ENCODE assay signal across 1 cellular context in the genomic region with DNA sequence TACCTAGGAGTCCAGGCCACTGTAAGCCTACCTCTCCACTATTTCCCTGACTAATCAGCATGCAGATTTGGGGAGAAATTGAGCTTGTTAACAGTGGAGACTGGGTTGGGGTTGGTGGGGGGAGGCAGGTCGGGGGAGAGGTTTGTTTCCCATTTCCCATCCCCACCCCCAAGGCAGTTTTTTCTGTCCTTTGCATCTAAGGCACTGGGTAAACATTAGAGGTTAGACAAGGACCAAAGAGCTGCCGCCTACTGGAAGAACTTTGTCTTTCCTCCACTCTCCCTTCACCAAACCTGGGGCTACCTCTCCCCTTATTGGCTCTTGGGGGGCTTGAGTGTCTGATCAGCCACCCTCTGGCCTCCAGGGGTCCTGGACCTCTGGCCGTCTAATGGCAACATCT.
TF ChIP-seq lines count a peak whose summit lies in the region.

No MANE protein-coding gene starts in this region.

TF ChIP-seq in K562, 482 proteins besides CTCF, POLR2A, EP300 and RAD21 (continues in another document):
- TF ChIP-seq SMARCB1 (IDR thresholded peaks at IDR 0.05; ENCODE audit: insufficient read length, low read depth) (no peak), SP2 (IDR thresholded peaks at IDR 0.05; ENCODE audit: extremely low read depth, low read depth, low read length, poor library complexity, severe bottlenecking) (no peak), ZNF224 (CRISPR knock-in tag; IDR thresholded peaks at IDR 0.05) (no peak), NCOR1 (IDR thresholded peaks at IDR 0.05) (no peak), NBN (IDR thresholded peaks at IDR 0.05; ENCODE audit: low read depth) (0 out of 2 replicates have a peak, but pooled peaks have one; percentile 43), TBP (optimal IDR thresholded peaks at IDR 0.05; ENCODE audit: low read depth, low read length) (peak; percentile 23), NFRKB (IDR thresholded peaks at IDR 0.05; ENCODE audit: low read depth) (peak; percentile 70; the same call in 1 of the 2 replicates), BRD9 (IDR thresholded peaks at IDR 0.05; ENCODE audit: low read depth, partially characterized antibody) (peak; percentile 74), FOXA3 (CRISPR knock-in tag; conservative IDR thresholded peaks at IDR 0.05 in 1 of 2, IDR thresholded peaks at IDR 0.05 in 1 of 2) (peak in 1 of 2 experiments; percentile 75; a peak in 2 of 4 replicates), BCL6 (CRISPR knock-in tag; IDR thresholded peaks at IDR 0.05) (no peak), ZNF263 (CRISPR knock-in tag; IDR thresholded peaks at IDR 0.05; ENCODE audit: borderline replicate concordance) (0 out of 2 replicates have a peak, but pooled peaks have one; percentile 85), ZNF24 (IDR thresholded peaks at IDR 0.05) (no peak), NCOA1 (IDR thresholded peaks at IDR 0.05; ENCODE audit: low read depth) (peak; percentile 52; the same call in 1 of the 2 replicates), MIER1 (IDR thresholded peaks at IDR 0.05; ENCODE audit: low read depth) (no peak), NONO (IDR thresholded peaks at IDR 0.05; ENCODE audit: low read depth in 2 of 2, low read length in 1 of 2) (0 out of 4 replicates have a peak, but pooled peaks of 1 of the 2 experiments have one; percentile 18), CXXC5 (CRISPR knock-in tag; IDR thresholded peaks at IDR 0.05) (peak; percentile 32), MTA3 (IDR thresholded peaks at IDR 0.05; ENCODE audit: borderline replicate concordance) (0 out of 2 replicates have a peak, but pooled peaks have one; percentile 42), ARID1B (IDR thresholded peaks at IDR 0.05) (0 out of 2 replicates have a peak, but pooled peaks have one; percentile 13), CHD1 (IDR thresholded peaks at IDR 0.05; ENCODE audit: low read length) (peak; percentile 65), ARID2 (IDR thresholded peaks at IDR 0.05) (no peak), SMC3 (conservative IDR thresholded peaks at IDR 0.05; ENCODE audit: insufficient read depth, low read depth, low read length) (0 out of 2 replicates have a peak, but pooled peaks have one; percentile 4), POLR2AphosphoS5 (IDR thresholded peaks at IDR 0.05; ENCODE audit: control insufficient read depth, insufficient read depth, low read depth, low read length) (no peak), MAZ (CRISPR knock-in tag; conservative IDR thresholded peaks at IDR 0.05 in 1 of 2, IDR thresholded peaks at IDR 0.05 in 1 of 2) (peak in 1 of 2 experiments; percentile 50; a peak in 1 of 4 replicates), ETV1 (tag; conservative IDR thresholded peaks at IDR 0.05; ENCODE audit: low read depth) (no peak), SRSF7 (optimal IDR thresholded peaks at IDR 0.05; ENCODE audit: low read depth, low read length) (no peak), ESRRA (IDR thresholded peaks at IDR 0.05; ENCODE audit: borderline replicate concordance, low read depth) (peak; percentile 58; the same call in 1 of the 2 replicates), ZNF384 (IDR thresholded peaks at IDR 0.05; ENCODE audit: low read depth, low read length) (peak; percentile 80), GABPB1 (CRISPR knock-in tag; IDR thresholded peaks at IDR 0.05) (no peak), SRSF9 (IDR thresholded peaks at IDR 0.05; ENCODE audit: borderline replicate concordance, low read depth, low read length) (no peak), RB1 (IDR thresholded peaks at IDR 0.05; ENCODE audit: low read depth) (peak; percentile 38; the same call in 1 of the 2 replicates), CTBP1 (IDR thresholded peaks at IDR 0.05; ENCODE audit: borderline replicate concordance) (peak; percentile 44; the same call in 1 of the 2 replicates)
- TF ChIP-seq, protein P1, sequence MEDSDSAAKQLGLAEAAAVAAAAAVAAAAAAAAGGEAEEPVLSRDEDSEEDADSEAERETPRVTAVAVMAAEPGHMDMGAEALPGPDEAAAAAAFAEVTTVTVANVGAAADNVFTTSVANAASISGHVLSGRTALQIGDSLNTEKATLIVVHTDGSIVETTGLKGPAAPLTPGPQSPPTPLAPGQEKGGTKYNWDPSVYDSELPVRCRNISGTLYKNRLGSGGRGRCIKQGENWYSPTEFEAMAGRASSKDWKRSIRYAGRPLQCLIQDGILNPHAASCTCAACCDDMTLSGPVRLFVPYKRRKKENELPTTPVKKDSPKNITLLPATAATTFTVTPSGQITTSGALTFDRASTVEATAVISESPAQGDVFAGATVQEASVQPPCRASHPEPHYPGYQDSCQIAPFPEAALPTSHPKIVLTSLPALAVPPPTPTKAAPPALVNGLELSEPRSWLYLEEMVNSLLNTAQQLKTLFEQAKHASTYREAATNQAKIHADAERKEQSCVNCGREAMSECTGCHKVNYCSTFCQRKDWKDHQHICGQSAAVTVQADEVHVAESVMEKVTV (CRISPR knock-in tag; IDR thresholded peaks at IDR 0.05) = peak; percentile 13; the same call in 1 of the 2 replicates
- TF ChIP-seq, protein P2, sequence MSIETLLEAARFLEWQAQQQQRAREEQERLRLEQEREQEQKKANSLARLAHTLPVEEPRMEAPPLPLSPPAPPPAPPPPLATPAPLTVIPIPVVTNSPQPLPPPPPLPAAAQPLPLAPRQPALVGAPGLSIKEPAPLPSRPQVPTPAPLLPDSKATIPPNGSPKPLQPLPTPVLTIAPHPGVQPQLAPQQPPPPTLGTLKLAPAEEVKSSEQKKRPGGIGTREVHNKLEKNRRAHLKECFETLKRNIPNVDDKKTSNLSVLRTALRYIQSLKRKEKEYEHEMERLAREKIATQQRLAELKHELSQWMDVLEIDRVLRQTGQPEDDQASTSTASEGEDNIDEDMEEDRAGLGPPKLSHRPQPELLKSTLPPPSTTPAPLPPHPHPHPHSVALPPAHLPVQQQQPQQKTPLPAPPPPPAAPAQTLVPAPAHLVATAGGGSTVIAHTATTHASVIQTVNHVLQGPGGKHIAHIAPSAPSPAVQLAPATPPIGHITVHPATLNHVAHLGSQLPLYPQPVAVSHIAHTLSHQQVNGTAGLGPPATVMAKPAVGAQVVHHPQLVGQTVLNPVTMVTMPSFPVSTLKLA (conservative IDR thresholded peaks at IDR 0.05) = 0 out of 4 replicates have a peak, but pooled peaks of 1 of the 2 experiments have one; percentile 12
- TF ChIP-seq, protein P3, sequence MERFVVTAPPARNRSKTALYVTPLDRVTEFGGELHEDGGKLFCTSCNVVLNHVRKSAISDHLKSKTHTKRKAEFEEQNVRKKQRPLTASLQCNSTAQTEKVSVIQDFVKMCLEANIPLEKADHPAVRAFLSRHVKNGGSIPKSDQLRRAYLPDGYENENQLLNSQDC (CRISPR knock-in tag; IDR thresholded peaks at IDR 0.05) = no peak
- TF ChIP-seq, protein P4, sequence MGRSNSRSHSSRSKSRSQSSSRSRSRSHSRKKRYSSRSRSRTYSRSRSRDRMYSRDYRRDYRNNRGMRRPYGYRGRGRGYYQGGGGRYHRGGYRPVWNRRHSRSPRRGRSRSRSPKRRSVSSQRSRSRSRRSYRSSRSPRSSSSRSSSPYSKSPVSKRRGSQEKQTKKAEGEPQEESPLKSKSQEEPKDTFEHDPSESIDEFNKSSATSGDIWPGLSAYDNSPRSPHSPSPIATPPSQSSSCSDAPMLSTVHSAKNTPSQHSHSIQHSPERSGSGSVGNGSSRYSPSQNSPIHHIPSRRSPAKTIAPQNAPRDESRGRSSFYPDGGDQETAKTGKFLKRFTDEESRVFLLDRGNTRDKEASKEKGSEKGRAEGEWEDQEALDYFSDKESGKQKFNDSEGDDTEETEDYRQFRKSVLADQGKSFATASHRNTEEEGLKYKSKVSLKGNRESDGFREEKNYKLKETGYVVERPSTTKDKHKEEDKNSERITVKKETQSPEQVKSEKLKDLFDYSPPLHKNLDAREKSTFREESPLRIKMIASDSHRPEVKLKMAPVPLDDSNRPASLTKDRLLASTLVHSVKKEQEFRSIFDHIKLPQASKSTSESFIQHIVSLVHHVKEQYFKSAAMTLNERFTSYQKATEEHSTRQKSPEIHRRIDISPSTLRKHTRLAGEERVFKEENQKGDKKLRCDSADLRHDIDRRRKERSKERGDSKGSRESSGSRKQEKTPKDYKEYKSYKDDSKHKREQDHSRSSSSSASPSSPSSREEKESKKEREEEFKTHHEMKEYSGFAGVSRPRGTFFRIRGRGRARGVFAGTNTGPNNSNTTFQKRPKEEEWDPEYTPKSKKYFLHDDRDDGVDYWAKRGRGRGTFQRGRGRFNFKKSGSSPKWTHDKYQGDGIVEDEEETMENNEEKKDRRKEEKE (IDR thresholded peaks at IDR 0.05; ENCODE audit: borderline replicate concordance in 1 of 2, control insufficient read depth in 1 of 2, low read depth in 2 of 2, low read length in 1 of 2) = no peak
- TF ChIP-seq, protein P5, sequence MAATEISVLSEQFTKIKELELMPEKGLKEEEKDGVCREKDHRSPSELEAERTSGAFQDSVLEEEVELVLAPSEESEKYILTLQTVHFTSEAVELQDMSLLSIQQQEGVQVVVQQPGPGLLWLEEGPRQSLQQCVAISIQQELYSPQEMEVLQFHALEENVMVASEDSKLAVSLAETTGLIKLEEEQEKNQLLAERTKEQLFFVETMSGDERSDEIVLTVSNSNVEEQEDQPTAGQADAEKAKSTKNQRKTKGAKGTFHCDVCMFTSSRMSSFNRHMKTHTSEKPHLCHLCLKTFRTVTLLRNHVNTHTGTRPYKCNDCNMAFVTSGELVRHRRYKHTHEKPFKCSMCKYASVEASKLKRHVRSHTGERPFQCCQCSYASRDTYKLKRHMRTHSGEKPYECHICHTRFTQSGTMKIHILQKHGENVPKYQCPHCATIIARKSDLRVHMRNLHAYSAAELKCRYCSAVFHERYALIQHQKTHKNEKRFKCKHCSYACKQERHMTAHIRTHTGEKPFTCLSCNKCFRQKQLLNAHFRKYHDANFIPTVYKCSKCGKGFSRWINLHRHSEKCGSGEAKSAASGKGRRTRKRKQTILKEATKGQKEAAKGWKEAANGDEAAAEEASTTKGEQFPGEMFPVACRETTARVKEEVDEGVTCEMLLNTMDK (IDR thresholded peaks at IDR 0.05; ENCODE audit: borderline replicate concordance, insufficient read depth, low read depth, low read length, poor library complexity, severe bottlenecking) = peak; percentile 48
- TF ChIP-seq, protein P6, sequence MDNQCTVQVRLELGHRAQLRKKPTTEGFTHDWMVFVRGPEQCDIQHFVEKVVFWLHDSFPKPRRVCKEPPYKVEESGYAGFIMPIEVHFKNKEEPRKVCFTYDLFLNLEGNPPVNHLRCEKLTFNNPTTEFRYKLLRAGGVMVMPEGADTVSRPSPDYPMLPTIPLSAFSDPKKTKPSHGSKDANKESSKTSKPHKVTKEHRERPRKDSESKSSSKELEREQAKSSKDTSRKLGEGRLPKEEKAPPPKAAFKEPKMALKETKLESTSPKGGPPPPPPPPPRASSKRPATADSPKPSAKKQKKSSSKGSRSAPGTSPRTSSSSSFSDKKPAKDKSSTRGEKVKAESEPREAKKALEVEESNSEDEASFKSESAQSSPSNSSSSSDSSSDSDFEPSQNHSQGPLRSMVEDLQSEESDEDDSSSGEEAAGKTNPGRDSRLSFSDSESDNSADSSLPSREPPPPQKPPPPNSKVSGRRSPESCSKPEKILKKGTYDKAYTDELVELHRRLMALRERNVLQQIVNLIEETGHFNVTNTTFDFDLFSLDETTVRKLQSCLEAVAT (IDR thresholded peaks at IDR 0.05) = peak in 1 of 2 experiments; percentile 8; a peak in 1 of 4 replicates
- TF ChIP-seq, protein P7, sequence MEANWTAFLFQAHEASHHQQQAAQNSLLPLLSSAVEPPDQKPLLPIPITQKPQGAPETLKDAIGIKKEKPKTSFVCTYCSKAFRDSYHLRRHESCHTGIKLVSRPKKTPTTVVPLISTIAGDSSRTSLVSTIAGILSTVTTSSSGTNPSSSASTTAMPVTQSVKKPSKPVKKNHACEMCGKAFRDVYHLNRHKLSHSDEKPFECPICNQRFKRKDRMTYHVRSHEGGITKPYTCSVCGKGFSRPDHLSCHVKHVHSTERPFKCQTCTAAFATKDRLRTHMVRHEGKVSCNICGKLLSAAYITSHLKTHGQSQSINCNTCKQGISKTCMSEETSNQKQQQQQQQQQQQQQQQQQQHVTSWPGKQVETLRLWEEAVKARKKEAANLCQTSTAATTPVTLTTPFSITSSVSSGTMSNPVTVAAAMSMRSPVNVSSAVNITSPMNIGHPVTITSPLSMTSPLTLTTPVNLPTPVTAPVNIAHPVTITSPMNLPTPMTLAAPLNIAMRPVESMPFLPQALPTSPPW (CRISPR knock-in tag; IDR thresholded peaks at IDR 0.05) = peak; percentile 24; the same call in 1 of the 2 replicates
- TF ChIP-seq, protein P8, sequence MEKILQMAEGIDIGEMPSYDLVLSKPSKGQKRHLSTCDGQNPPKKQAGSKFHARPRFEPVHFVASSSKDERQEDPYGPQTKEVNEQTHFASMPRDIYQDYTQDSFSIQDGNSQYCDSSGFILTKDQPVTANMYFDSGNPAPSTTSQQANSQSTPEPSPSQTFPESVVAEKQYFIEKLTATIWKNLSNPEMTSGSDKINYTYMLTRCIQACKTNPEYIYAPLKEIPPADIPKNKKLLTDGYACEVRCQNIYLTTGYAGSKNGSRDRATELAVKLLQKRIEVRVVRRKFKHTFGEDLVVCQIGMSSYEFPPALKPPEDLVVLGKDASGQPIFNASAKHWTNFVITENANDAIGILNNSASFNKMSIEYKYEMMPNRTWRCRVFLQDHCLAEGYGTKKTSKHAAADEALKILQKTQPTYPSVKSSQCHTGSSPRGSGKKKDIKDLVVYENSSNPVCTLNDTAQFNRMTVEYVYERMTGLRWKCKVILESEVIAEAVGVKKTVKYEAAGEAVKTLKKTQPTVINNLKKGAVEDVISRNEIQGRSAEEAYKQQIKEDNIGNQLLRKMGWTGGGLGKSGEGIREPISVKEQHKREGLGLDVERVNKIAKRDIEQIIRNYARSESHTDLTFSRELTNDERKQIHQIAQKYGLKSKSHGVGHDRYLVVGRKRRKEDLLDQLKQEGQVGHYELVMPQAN (IDR thresholded peaks at IDR 0.05; ENCODE audit: borderline replicate concordance) = 0 out of 2 replicates have a peak, but pooled peaks have one; percentile 11
- TF ChIP-seq, protein P9, sequence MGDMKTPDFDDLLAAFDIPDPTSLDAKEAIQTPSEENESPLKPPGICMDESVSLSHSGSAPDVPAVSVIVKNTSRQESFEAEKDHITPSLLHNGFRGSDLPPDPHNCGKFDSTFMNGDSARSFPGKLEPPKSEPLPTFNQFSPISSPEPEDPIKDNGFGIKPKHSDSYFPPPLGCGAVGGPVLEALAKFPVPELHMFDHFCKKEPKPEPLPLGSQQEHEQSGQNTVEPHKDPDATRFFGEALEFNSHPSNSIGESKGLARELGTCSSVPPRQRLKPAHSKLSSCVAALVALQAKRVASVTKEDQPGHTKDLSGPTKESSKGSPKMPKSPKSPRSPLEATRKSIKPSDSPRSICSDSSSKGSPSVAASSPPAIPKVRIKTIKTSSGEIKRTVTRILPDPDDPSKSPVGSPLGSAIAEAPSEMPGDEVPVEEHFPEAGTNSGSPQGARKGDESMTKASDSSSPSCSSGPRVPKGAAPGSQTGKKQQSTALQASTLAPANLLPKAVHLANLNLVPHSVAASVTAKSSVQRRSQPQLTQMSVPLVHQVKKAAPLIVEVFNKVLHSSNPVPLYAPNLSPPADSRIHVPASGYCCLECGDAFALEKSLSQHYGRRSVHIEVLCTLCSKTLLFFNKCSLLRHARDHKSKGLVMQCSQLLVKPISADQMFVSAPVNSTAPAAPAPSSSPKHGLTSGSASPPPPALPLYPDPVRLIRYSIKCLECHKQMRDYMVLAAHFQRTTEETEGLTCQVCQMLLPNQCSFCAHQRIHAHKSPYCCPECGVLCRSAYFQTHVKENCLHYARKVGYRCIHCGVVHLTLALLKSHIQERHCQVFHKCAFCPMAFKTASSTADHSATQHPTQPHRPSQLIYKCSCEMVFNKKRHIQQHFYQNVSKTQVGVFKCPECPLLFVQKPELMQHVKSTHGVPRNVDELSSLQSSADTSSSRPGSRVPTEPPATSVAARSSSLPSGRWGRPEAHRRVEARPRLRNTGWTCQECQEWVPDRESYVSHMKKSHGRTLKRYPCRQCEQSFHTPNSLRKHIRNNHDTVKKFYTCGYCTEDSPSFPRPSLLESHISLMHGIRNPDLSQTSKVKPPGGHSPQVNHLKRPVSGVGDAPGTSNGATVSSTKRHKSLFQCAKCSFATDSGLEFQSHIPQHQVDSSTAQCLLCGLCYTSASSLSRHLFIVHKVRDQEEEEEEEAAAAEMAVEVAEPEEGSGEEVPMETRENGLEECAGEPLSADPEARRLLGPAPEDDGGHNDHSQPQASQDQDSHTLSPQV (IDR thresholded peaks at IDR 0.05) = peak; percentile 55
